Comparison of ENCODE assay signal across 8 cellular contexts in genomic region chr10:6406220-6407033, GRCh38.
DNase-seq lines count a peak whose midpoint lies in the region; ATAC-seq and TF ChIP-seq lines count a peak whose summit lies in the region.

No MANE protein-coding gene starts in this region.

- no peaks in the 10 kb centered on the region for H3K9me3 Mint-ChIP-seq in activated T-helper 17 cell treated with anti-CD3 and anti-CD28 coated beads, Interleukin-2, amount 50 U/mL, for 72 hours

- H3K27ac Mint-ChIP-seq in activated T-helper 17 cell treated with anti-CD3 and anti-CD28 coated beads, Interleukin-2, amount 50 U/mL, for 72 hours: peak overlapping the region; percentile 76

- peaks cover 40% of the 10 kb centered on the region for H3K4me1 Mint-ChIP-seq in activated T-helper 17 cell treated with anti-CD3 and anti-CD28 coated beads, Interleukin-2, amount 50 U/mL, for 72 hours

- peaks cover 5% of the 10 kb centered on the region for H3K27me3 ChIP-seq in kidney epithelial cell (ENCODE audit: control insufficient read depth, insufficient read depth, low read length)

- H3K4me3 ChIP-seq in kidney epithelial cell (ENCODE audit: low read depth, low read length): no peak overlapping the region

- H3K36me3 Mint-ChIP-seq in activated T-helper 17 cell treated with anti-CD3 and anti-CD28 coated beads, Interleukin-2, amount 50 U/mL, for 72 hours (ENCODE audit: low read depth): peaks cover 7% of the 10 kb centered on the region

- H3K36me3 ChIP-seq in kidney epithelial cell (ENCODE audit: control insufficient read depth, insufficient read depth, low read length): no peaks in the 10 kb centered on the region

- H3K27me3 Mint-ChIP-seq in activated T-helper 17 cell treated with anti-CD3 and anti-CD28 coated beads, Interleukin-2, amount 50 U/mL, for 72 hours: no peaks in the 10 kb centered on the region

- peak; percentile 40 for TF ChIP-seq CTCF in kidney epithelial cell (IDR thresholded peaks at IDR 0.05; ENCODE audit: insufficient read depth, low read length, poor library complexity, severe bottlenecking)

- ATAC-seq in activated T-helper 17 cell treated with anti-CD3 and anti-CD28 coated beads, Interleukin-2, amount 50 U/mL, for 72 hours (replicated peaks): peak; percentile 81
- ATAC-seq in GM21529 (IDR thresholded peaks at IDR 0.05; ENCODE audit: unreplicated experiment): no peak
- no peak for ATAC-seq in HG03196 (IDR thresholded peaks at IDR 0.05; ENCODE audit: unreplicated experiment)

- peak overlapping the region; percentile 90 for H3K4me3 Mint-ChIP-seq in activated T-helper 17 cell treated with anti-CD3 and anti-CD28 coated beads, Interleukin-2, amount 50 U/mL, for 72 hours

- DNase-seq in D341Med (ENCODE audit: low spot score) (peak; percentile 48), HuH-7 (ENCODE audit: low spot score) (peak; percentile 38), kidney epithelial cell (ENCODE audit: low read depth) (no peak), NCI-H2107 treated with DMSO at 0.1 percent for 48 hours (lab: John Stamatoyannopoulos, UW; ENCODE audit: unreplicated experiment) (no peak)
- DNase-seq in stimulated activated CD8-positive, alpha-beta memory T cell treated with anti-CD3 and anti-CD28 coated beads, Interleukin-4, amount 100 ng/mL, for 48 hours: no peak

Comparison
In these comparisons a context has a peak if more than half of its experiments do, and no peak if none do; other contexts are left out.
1. DNase-seq: peak in D341Med (single experiment) and HuH-7 (single experiment); none in kidney epithelial cell (single experiment), stimulated activated CD8-positive, alpha-beta memory T cell treated with anti-CD3 and anti-CD28 coated beads, Interleukin-4, amount 100 ng/mL, for 48 hours (single experiment) and NCI-H2107 treated with DMSO at 0.1 percent for 48 hours (single experiment).